In genomic region chr12:49565956-49566265, GRCh38 we compare ENCODE assay signal across 17 cellular contexts. TPM values are rescaled to one million over a fixed set of nuclear protein-coding genes. Genes with fewer than 3 reads are reported as not detected.
DNase-seq lines count a peak whose midpoint lies in the region; TF ChIP-seq lines count a peak whose summit lies in the region.
"Had no signal": no experiment of that assay in that cellular context is flagged by ENCODE, and none has a peak within 500 bp of the region (broad histone marks: within the 10 kb centered on the region; RNA-seq: fewer than 3 reads in every experiment).

No MANE protein-coding gene starts in this region.

- H3K27ac Mint-ChIP-seq in activated naive CD8-positive, alpha-beta T cell = no peak overlapping the region
- H3K27ac Mint-ChIP-seq in activated naive CD8-positive, alpha-beta T cell treated with anti-CD3 and anti-CD28 coated beads for 36 hours = no peak overlapping the region

- H3K79me1 ChIP-seq in trophoblast cell (ENCODE audit: low read length) = peaks cover 8% of the 10 kb centered on the region

- H2AFZ ChIP-seq in trophoblast cell (ENCODE audit: insufficient read depth, low read length, poor library complexity) = no peak overlapping the region
- H2AFZ ChIP-seq: hepatocyte had no signal

- no peak overlapping the region for H3K23ac ChIP-seq in trophoblast cell (ENCODE audit: low read length)

- H3K14ac ChIP-seq in trophoblast cell (ENCODE audit: low read length) = no peak overlapping the region

- H4K8ac ChIP-seq in trophoblast cell (ENCODE audit: low read depth, low read length) = no peak overlapping the region

- peak overlapping the region in 10 of 59 donors; percentile 1 to 22 (median 8) for H3K4me3 ChIP-seq in dorsolateral prefrontal cortex
- H3K4me3 ChIP-seq in trophoblast cell (ENCODE audit: low read depth, low read length) = no peak overlapping the region
- H3K4me3 ChIP-seq in uterus = no peak overlapping the region
- H3K4me3 ChIP-seq: hepatocyte, Peyer's patch had no signal

- no peak for DNase-seq in activated naive CD8-positive, alpha-beta T cell treated with anti-CD3 and anti-CD28 coated beads for 36 hours
- DNase-seq in dorsolateral prefrontal cortex (no peak), trophoblast cell (no peak), uterus (no peak), 8988T (no peak), EL (no peak)
- DNase-seq: Caco-2; midbrain; NCI-H1436; NCI-H82; Peyer's patch; sigmoid colon; stimulated activated CD4-positive, alpha-beta T cell treated with anti-CD3 and anti-CD28 coated beads, Interleukin-1b, Interleukin-23, amount 100 ng/mL, for 48 hours had no signal

- H4K91ac ChIP-seq in trophoblast cell (ENCODE audit: low read depth, low read length) = no peak overlapping the region

- H3K36me3 Mint-ChIP-seq in activated naive CD8-positive, alpha-beta T cell = peaks cover under 1% of the 10 kb centered on the region
- peaks cover 31% of the 10 kb centered on the region for H3K36me3 Mint-ChIP-seq in activated naive CD8-positive, alpha-beta T cell treated with anti-CD3 and anti-CD28 coated beads for 36 hours

- WGBS in trophoblast cell (ENCODE audit: extremely low coverage, insufficient coverage, insufficient read length) = no CpG with 5 or more reads among the region's 6 CpGs

- H3K79me2 ChIP-seq in trophoblast cell (ENCODE audit: control insufficient read depth, insufficient read depth, low read length, poor library complexity) = peaks cover 8% of the 10 kb centered on the region

- H4K12ac ChIP-seq in trophoblast cell (ENCODE audit: low read depth, low read length) = no peak overlapping the region

- TF ChIP-seq CTCF in dorsolateral prefrontal cortex (IDR thresholded peaks at IDR 0.05 in 54 of 56, conservative IDR thresholded peaks at IDR 0.05 in 2 of 56; ENCODE audit: low read depth in 1 of 56, partially characterized antibody in 56 of 56) = no peak
- no peak for TF ChIP-seq CTCF in uterus (IDR thresholded peaks at IDR 0.05)

- H3K9me3 Mint-ChIP-seq in activated naive CD8-positive, alpha-beta T cell (ENCODE audit: low read depth) = no peaks in the 10 kb centered on the region
- H3K9me3 Mint-ChIP-seq in activated naive CD8-positive, alpha-beta T cell treated with anti-CD3 and anti-CD28 coated beads for 36 hours = no peaks in the 10 kb centered on the region

- intact Hi-C loops in dorsolateral prefrontal cortex (cut with DNase I) (loop anchor here in 1 of 2 donors (5.0 kb wide), 2 partner anchors 56 to 219 kb away; partner anchors contain the start of genes DNAJC22 and PRPF40B), uterus (cut with DNase I; ENCODE audit: low total_unique reads) (no loop called here)

- peak overlapping the region; percentile 9 for H3K18ac ChIP-seq in trophoblast cell (ENCODE audit: low read length)

- no peak overlapping the region for H2AK5ac ChIP-seq in trophoblast cell (ENCODE audit: low read length)

- H2BK5ac ChIP-seq in trophoblast cell (ENCODE audit: low read depth, low read length, poor library complexity) = no peak overlapping the region

- H3K4me1 ChIP-seq in trophoblast cell (ENCODE audit: control insufficient read depth in 1 of 2, insufficient read depth in 2 of 2, low read length in 2 of 2) (peaks cover 2 to 3% of the 10 kb centered on the region in 2 experiments), uterus (no peaks in the 10 kb centered on the region)
- H3K4me1 ChIP-seq: Caco-2 had no signal

- no peak overlapping the region for H3K4ac ChIP-seq in trophoblast cell (ENCODE audit: low read depth, low read length)

- no peak overlapping the region for H3K9ac ChIP-seq in trophoblast cell (ENCODE audit: low read length)

- peaks cover 50% of the 10 kb centered on the region for H3K4me1 Mint-ChIP-seq in activated naive CD8-positive, alpha-beta T cell (ENCODE audit: low read depth)
- H3K4me1 Mint-ChIP-seq in activated naive CD8-positive, alpha-beta T cell treated with anti-CD3 and anti-CD28 coated beads for 36 hours = peaks cover 43% of the 10 kb centered on the region

- H3K36me3 ChIP-seq in KOPT-K1 (ENCODE audit: insufficient read depth, low read length) (peaks cover 48% of the 10 kb centered on the region), trophoblast cell (ENCODE audit: control insufficient read depth in 1 of 2, insufficient read depth in 2 of 2, low read length in 2 of 2) (peaks cover 42 to 44% of the 10 kb centered on the region in 2 experiments), uterus (no peaks in the 10 kb centered on the region)

- H3K27me3 ChIP-seq in dorsolateral prefrontal cortex (no peaks in the 10 kb centered on the region), trophoblast cell (ENCODE audit: insufficient read depth, low read length) (no peaks in the 10 kb centered on the region), uterus (no peaks in the 10 kb centered on the region)
- H3K27me3 ChIP-seq: hepatocyte, neutrophil, Peyer's patch, sigmoid colon had no signal

- H3K27ac ChIP-seq in KOPT-K1 (ENCODE audit: low read depth, low read length, poor library complexity, severe bottlenecking) (peak overlapping the region; percentile 18), dorsolateral prefrontal cortex (peak overlapping the region in 57 of 59 donors; percentile 16 to 100 (median 92)), trophoblast cell (ENCODE audit: low read depth, low read length) (no peak overlapping the region), uterus (no peak overlapping the region)
- H3K27ac ChIP-seq: hepatocyte, neutrophil, Peyer's patch, sigmoid colon had no signal

- no peak overlapping the region for H2BK120ac ChIP-seq in trophoblast cell (ENCODE audit: insufficient read depth, low read length, poor library complexity)

- H3K4me3 Mint-ChIP-seq in activated naive CD8-positive, alpha-beta T cell = peak overlapping the region; percentile 17
- H3K4me3 Mint-ChIP-seq in activated naive CD8-positive, alpha-beta T cell treated with anti-CD3 and anti-CD28 coated beads for 36 hours = no peak overlapping the region

- H3K4me2 ChIP-seq in trophoblast cell (ENCODE audit: low read length) = no peak overlapping the region

- no peak for TF ChIP-seq POLR2A in uterus (IDR thresholded peaks at IDR 0.05)

- H3K9me3 ChIP-seq in KOPT-K1 (ENCODE audit: insufficient read depth, low read length, poor library complexity, severe bottlenecking) (no peaks in the 10 kb centered on the region), trophoblast cell (ENCODE audit: insufficient read depth, low read depth, low read length) (no peaks in the 10 kb centered on the region), uterus (no peaks in the 10 kb centered on the region)
- H3K9me3 ChIP-seq: Caco-2, neutrophil, Peyer's patch, sigmoid colon had no signal

- no peaks in the 10 kb centered on the region for H3K27me3 Mint-ChIP-seq in activated naive CD8-positive, alpha-beta T cell
- H3K27me3 Mint-ChIP-seq in activated naive CD8-positive, alpha-beta T cell treated with anti-CD3 and anti-CD28 coated beads for 36 hours = no peaks in the 10 kb centered on the region

- no peak overlapping the region for H2BK12ac ChIP-seq in trophoblast cell (ENCODE audit: low read length)

RNA-seq across cellular contexts. Expression of gene MCRS1, which starts 2.0 kb away (rescaled TPM):
- 10 to 100 TPM; 73.6 to 78.2 TPM for total RNA-seq in activated naive CD8-positive, alpha-beta T cell treated with anti-CD3 and anti-CD28 coated beads for 36 hours
- total RNA-seq in dorsolateral prefrontal cortex (10 to 100 TPM; 42.9 to 84.1 (median 60.3) TPM), uterus (10 to 100 TPM; 20.0 to 81.2 (median 50.4) TPM)
- polyA plus RNA-seq in trophoblast cell (2013) = 39.0 and 41.3 TPM in 2 replicates

RNA-seq across cellular contexts. Expression of gene KCNH3, which starts 27.1 kb away (rescaled TPM):
- total RNA-seq in activated naive CD8-positive, alpha-beta T cell treated with anti-CD3 and anti-CD28 coated beads for 36 hours = 10 to 100 TPM; 10.2 to 10.9 TPM
- total RNA-seq in dorsolateral prefrontal cortex (100 to 1,000 TPM in 36 of 120 experiments, 10 to 100 TPM in 84; 31.1 to 139 (median 94.3) TPM), uterus (1 to 10 TPM in 1 of 4 donors, under 1 TPM in 2, not detected in 1; under 0.01 to 1.7 (median 0.43) TPM)
- 0.01 TPM in 1 of 2 replicates, not detected in the other for polyA plus RNA-seq in trophoblast cell (2013)

RNA-seq across cellular contexts. Expression of gene FAM186B, which starts 39.5 kb away (rescaled TPM):
- total RNA-seq in activated naive CD8-positive, alpha-beta T cell treated with anti-CD3 and anti-CD28 coated beads for 36 hours = under 1 TPM; 0.14 to 0.41 TPM
- total RNA-seq in dorsolateral prefrontal cortex (1 to 10 TPM in 1 of 120 experiments, under 1 TPM in 65, not detected in 54; 0.14 to 1.2 (median 0.31) TPM), uterus (under 1 TPM in 3 of 4 donors, not detected in 1; 0.21 to 0.77 (median 0.30) TPM)
- 0.03 and 0.08 TPM in 2 replicates for polyA plus RNA-seq in trophoblast cell (2013)

RNA-seq across cellular contexts. Expression of gene PRPF40B, which starts 57.5 kb away (rescaled TPM):
- total RNA-seq in activated naive CD8-positive, alpha-beta T cell treated with anti-CD3 and anti-CD28 coated beads for 36 hours = 1 to 10 TPM; 8.1 to 8.5 TPM
- 10 to 100 TPM; 31.6 to 78.4 (median 47.7) TPM for total RNA-seq in dorsolateral prefrontal cortex
- 6.0 and 6.4 TPM in 2 replicates for polyA plus RNA-seq in trophoblast cell (2013)
- total RNA-seq in uterus = 10 to 100 TPM; 17.4 to 72.9 (median 25.4) TPM

Comparison
In these comparisons a context has a peak if more than half of its experiments do, and no peak if none do; other contexts are left out.
1. H3K27ac ChIP-seq: peak in KOPT-K1 (single experiment) and dorsolateral prefrontal cortex (57 of 59); none in trophoblast cell (single experiment) and uterus (0 of 2).
2. RNA of gene KCNH3, which starts 27.1 kb away (total RNA-seq): 31.1 to 139 TPM in dorsolateral prefrontal cortex and 10.2 to 10.9 TPM in activated naive CD8-positive, alpha-beta T cell treated with anti-CD3 and anti-CD28 coated beads for 36 hours; under 0.01 to 1.7 TPM in uterus; every median in the first group is over 4 times any median in the second.